In the genomic region with DNA sequence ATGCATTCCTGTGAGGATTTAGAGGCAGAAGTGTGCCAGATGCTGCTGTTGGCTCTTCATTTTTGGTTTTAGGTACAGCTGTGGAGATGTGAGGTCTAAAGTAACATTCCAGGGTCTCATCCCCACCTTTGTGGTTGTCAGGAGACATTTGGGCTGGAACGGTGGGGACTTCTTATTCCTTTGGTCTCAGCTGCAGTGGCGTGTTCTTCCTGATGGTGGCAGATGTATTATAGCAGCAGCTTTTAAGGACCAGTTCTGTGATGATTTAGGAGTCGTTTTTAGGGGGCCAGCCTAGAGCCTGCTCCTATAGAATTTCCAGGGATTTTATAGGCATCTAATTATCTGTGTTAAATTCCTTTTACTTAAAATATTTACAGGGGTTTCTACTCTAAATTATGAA, we compare ENCODE assay signal across 8 cellular contexts.
A peak's percentile ranks its signal among the peaks of the same experiment; 100 is the strongest.
DNase-seq lines count a peak whose midpoint lies in the region; ATAC-seq and TF ChIP-seq lines count a peak whose summit lies in the region.

No MANE protein-coding gene starts in this region.

- peak; percentile 34 for DNase-seq in activated naive CD4-positive, alpha-beta T cell treated with anti-CD3 and anti-CD28 coated beads for 36 hours
- DNase-seq in activated naive CD4-positive, alpha-beta T cell treated with anti-CD3 and anti-CD28 coated beads, Interleukin-2, amount 50 U/mL, for 72 hours (ENCODE audit: low spot score in 2 of 2): no peak
- peak; percentile 26 for DNase-seq in LHCN-M2 (ENCODE audit: low read depth)
- DNase-seq in cardiac fibroblast (ENCODE audit: low read depth in 2 of 2): peak; percentile 43 to 45
- no peak for DNase-seq in retinal pigment epithelial cell (ENCODE audit: low read depth)
- DNase-seq in activated CD4-positive, CD25-positive, alpha-beta regulatory T cell (lab: John Stamatoyannopoulos, UW): no peak
- no peak for DNase-seq in ovary

- no peak for TF ChIP-seq EP300 in ovary (IDR thresholded peaks at IDR 0.05)

- peak; percentile 59 for TF ChIP-seq CTCF in cardiac fibroblast (IDR thresholded peaks at IDR 0.05; ENCODE audit: low read depth, low read length)
- peak; percentile 52 for TF ChIP-seq CTCF in retinal pigment epithelial cell (conservative IDR thresholded peaks at IDR 0.05; ENCODE audit: low read depth, low read length)
- TF ChIP-seq CTCF in ovary (IDR thresholded peaks at IDR 0.05): no peak

- intact Hi-C loops in activated naive CD4-positive, alpha-beta T cell treated with anti-CD3 and anti-CD28 coated beads for 36 hours (cut with micrococcal nuclease): loop anchor here (2.0 kb wide), 2 partner anchors 344 to 386 kb away; no protein-coding TSS in a partner anchor
- intact Hi-C loops in ovary (cut with DNase I): no loop called here

- H3K27ac ChIP-seq in ovary: no peak overlapping the region

- H3K4me1 ChIP-seq in ovary (ENCODE audit: insufficient read depth): no peaks in the 10 kb centered on the region

- CTCF ChIA-PET in activated naive CD4-positive, alpha-beta T cell treated with anti-CD3 and anti-CD28 coated beads for 36 hours (lab: Charles Lee): no interaction called here

- H3K36me3 ChIP-seq in ovary: no peaks in the 10 kb centered on the region

- H3K4me1 Mint-ChIP-seq in activated naive CD4-positive, alpha-beta T cell treated with anti-CD3 and anti-CD28 coated beads for 36 hours (ENCODE audit: low read depth): peaks cover 2% of the 10 kb centered on the region

- H3K9me3 Mint-ChIP-seq in activated naive CD4-positive, alpha-beta T cell treated with anti-CD3 and anti-CD28 coated beads for 36 hours: no peaks in the 10 kb centered on the region
- H3K9me3 Mint-ChIP-seq in activated naive CD4-positive, alpha-beta T cell treated with anti-CD3 and anti-CD28 coated beads, Interleukin-2, amount 50 U/mL, for 72 hours: no peaks in the 10 kb centered on the region

- no peaks in the 10 kb centered on the region for H3K36me3 Mint-ChIP-seq in activated naive CD4-positive, alpha-beta T cell treated with anti-CD3 and anti-CD28 coated beads for 36 hours (ENCODE audit: low read depth)
- H3K36me3 Mint-ChIP-seq in activated naive CD4-positive, alpha-beta T cell treated with anti-CD3 and anti-CD28 coated beads, Interleukin-2, amount 50 U/mL, for 72 hours: no peaks in the 10 kb centered on the region

- no peak overlapping the region for H3K4me3 Mint-ChIP-seq in activated naive CD4-positive, alpha-beta T cell treated with anti-CD3 and anti-CD28 coated beads for 36 hours

- 13 to 14% (median 13%) methylated on average over 3 of the region's 3 CpGs for WGBS in ovary, 3 donors

- no peak for ATAC-seq in activated naive CD4-positive, alpha-beta T cell treated with anti-CD3 and anti-CD28 coated beads, Interleukin-2, amount 50 U/mL, for 72 hours
- ATAC-seq in GM18517 (IDR thresholded peaks at IDR 0.05; ENCODE audit: unreplicated experiment): no peak

- H3K27me3 ChIP-seq in ovary: no peaks in the 10 kb centered on the region

- no peak for TF ChIP-seq POLR2A in ovary (IDR thresholded peaks at IDR 0.05)

- H3K9me3 ChIP-seq in ovary: no peaks in the 10 kb centered on the region

- H3K27me3 Mint-ChIP-seq in activated naive CD4-positive, alpha-beta T cell treated with anti-CD3 and anti-CD28 coated beads for 36 hours (ENCODE audit: low read depth): no peaks in the 10 kb centered on the region

- no peak overlapping the region for H3K27ac Mint-ChIP-seq in activated naive CD4-positive, alpha-beta T cell treated with anti-CD3 and anti-CD28 coated beads for 36 hours
- no peak overlapping the region for H3K27ac Mint-ChIP-seq in activated naive CD4-positive, alpha-beta T cell treated with anti-CD3 and anti-CD28 coated beads, Interleukin-2, amount 50 U/mL, for 72 hours

- H3K4me3 ChIP-seq in cardiac fibroblast (replicated peaks in 1 of 2; ENCODE audit: low read depth in 2 of 2, low read length in 2 of 2): no peak overlapping the region
- no peak overlapping the region for H3K4me3 ChIP-seq in retinal pigment epithelial cell (ENCODE audit: low read length)
- no peak overlapping the region for H3K4me3 ChIP-seq in ovary

Comparison
In these comparisons a context has a peak if more than half of its experiments do, and no peak if none do; other contexts are left out.
1. DNase-seq: peak in activated naive CD4-positive, alpha-beta T cell treated with anti-CD3 and anti-CD28 coated beads for 36 hours (single experiment), LHCN-M2 (single experiment) and cardiac fibroblast (2 of 2); none in activated naive CD4-positive, alpha-beta T cell treated with anti-CD3 and anti-CD28 coated beads, Interleukin-2, amount 50 U/mL, for 72 hours (0 of 2), retinal pigment epithelial cell (single experiment), activated CD4-positive, CD25-positive, alpha-beta regulatory T cell (0 of 4) and ovary (0 of 5).
2. CTCF ChIP-seq: peak in cardiac fibroblast (single experiment) and retinal pigment epithelial cell (single experiment); none in ovary (0 of 3).